Comparison of ENCODE assay signal across 25 cellular contexts in genomic region chr12:2338381-2338780, GRCh38.
A peak's percentile ranks its signal among the peaks of the same experiment; 100 is the strongest.
DNase-seq lines count a peak whose midpoint lies in the region; ATAC-seq and TF ChIP-seq lines count a peak whose summit lies in the region.
"Had no signal": no experiment of that assay in that cellular context is flagged by ENCODE, and none has a peak within 500 bp of the region (broad histone marks: within the 10 kb centered on the region; RNA-seq: fewer than 3 reads in every experiment).

No MANE protein-coding gene starts in this region.

- H2AFZ ChIP-seq in SK-N-SH (ENCODE audit: low read depth): no peak overlapping the region

- H4K20me1 ChIP-seq in SK-N-SH (ENCODE audit: insufficient read depth): no peaks in the 10 kb centered on the region

- H3K27ac ChIP-seq in SK-N-SH (ENCODE audit: low read depth in 2 of 2, low read length in 1 of 2) (peak overlapping the region in 1 of 2 experiments; percentile 98; a peak in 1 of 4 replicates), VCaP (peak overlapping the region; percentile 99), muscle layer of duodenum (ENCODE audit: low read length) (peak overlapping the region; percentile 88), tibial artery (peak overlapping the region; percentile 88 to 90), psoas muscle (no peak overlapping the region)
- H3K27ac ChIP-seq: 22Rv1, colonic mucosa, SJCRH30 had no signal

- POLR2A ChIA-PET in SK-N-SH (lab: Yijun Ruan, JAX): no interaction called here

- no peaks in the 10 kb centered on the region for H3K36me3 ChIP-seq in SK-N-SH (replicated peaks in 1 of 2; ENCODE audit: control insufficient read depth in 1 of 2, insufficient read depth in 2 of 2, low read length in 1 of 2)
- H3K36me3 ChIP-seq in muscle layer of duodenum (ENCODE audit: control insufficient read depth in 1 of 2, insufficient read depth in 2 of 2, low read length in 2 of 2): no peaks in the 10 kb centered on the region
- H3K36me3 ChIP-seq in tibial artery: no peaks in the 10 kb centered on the region
- H3K36me3 ChIP-seq in H7 (replicated peaks; ENCODE audit: control insufficient read depth, insufficient read depth, low read length): no peaks in the 10 kb centered on the region
- no peaks in the 10 kb centered on the region for H3K36me3 ChIP-seq in psoas muscle (ENCODE audit: insufficient read depth in 1 of 2, low read depth in 1 of 2)
- H3K36me3 ChIP-seq: breast epithelium, colonic mucosa, SJCRH30 had no signal

- ATAC-seq in SK-N-SH treated with all-trans-retinoic acid at 6 μM for 48 hours: no peak
- no peak for ATAC-seq in psoas muscle
- ATAC-seq: effector memory CD8-positive, alpha-beta T cell; Panc1 had no signal

- no peak for TF ChIP-seq EP300 in SK-N-SH (IDR thresholded peaks at IDR 0.05; ENCODE audit: borderline replicate concordance in 1 of 2, low read depth in 1 of 2, low read length in 1 of 2)

- H3K4me3 ChIP-seq in SK-N-SH (ENCODE audit: low read depth in 2 of 2, low read length in 1 of 2) (no peak overlapping the region), muscle layer of duodenum (ENCODE audit: low read depth in 1 of 2, low read length in 2 of 2) (no peak overlapping the region), tibial artery (no peak overlapping the region), H7 (ENCODE audit: insufficient read depth, low read depth, low read length) (no peak overlapping the region), psoas muscle (no peak overlapping the region)
- H3K4me3 ChIP-seq: breast epithelium, colonic mucosa, SJCRH30 had no signal

- H3K9me3 ChIP-seq in SK-N-SH (no peaks in the 10 kb centered on the region), muscle layer of duodenum (ENCODE audit: control insufficient read depth in 1 of 2, low read length in 2 of 2) (no peaks in the 10 kb centered on the region), tibial artery (no peaks in the 10 kb centered on the region), psoas muscle (no peaks in the 10 kb centered on the region)
- H3K9me3 ChIP-seq: breast epithelium, colonic mucosa, SJCRH30 had no signal

- peaks cover 36% of the 10 kb centered on the region for H3F3A ChIP-seq in SK-N-SH (replicated peaks; ENCODE audit: insufficient read depth)

- no peak overlapping the region for H3K9ac ChIP-seq in SK-N-SH

- no peaks in the 10 kb centered on the region for H3K27me3 ChIP-seq in SK-N-SH (ENCODE audit: insufficient read depth)
- H3K27me3 ChIP-seq in muscle layer of duodenum (ENCODE audit: low read depth, low read length): no peaks in the 10 kb centered on the region
- no peaks in the 10 kb centered on the region for H3K27me3 ChIP-seq in tibial artery
- no peaks in the 10 kb centered on the region for H3K27me3 ChIP-seq in H7 (ENCODE audit: control insufficient read depth, insufficient read depth, low read length)
- H3K27me3 ChIP-seq in psoas muscle (ENCODE audit: insufficient read depth in 3 of 3, low read length in 2 of 3): no peaks in the 10 kb centered on the region
- H3K27me3 ChIP-seq: breast epithelium, colonic mucosa had no signal

- no peaks in the 10 kb centered on the region for H3K9me2 ChIP-seq in SK-N-SH

- 0 out of 2 replicates have a peak, but pooled peaks cover 2% of the 10 kb centered on the region for H3K79me2 ChIP-seq in SK-N-SH (ENCODE audit: insufficient read depth)

- TF ChIP-seq CTCF in SK-N-SH (IDR thresholded peaks at IDR 0.05): no peak
- TF ChIP-seq CTCF in VCaP (conservative IDR thresholded peaks at IDR 0.05): no peak
- TF ChIP-seq CTCF in tibial artery (IDR thresholded peaks at IDR 0.05): no peak
- TF ChIP-seq CTCF in psoas muscle (IDR thresholded peaks at IDR 0.05): no peak

- TF ChIP-seq RAD21 in SK-N-SH (IDR thresholded peaks at IDR 0.05; ENCODE audit: low read length): no peak

- peaks cover 35 to 45% of the 10 kb centered on the region in 2 experiments for H3K4me1 ChIP-seq in SK-N-SH (ENCODE audit: control insufficient read depth in 1 of 2, insufficient read depth in 2 of 2, low read depth in 1 of 2, low read length in 1 of 2)
- peaks cover 8 to 13% of the 10 kb centered on the region in 2 donors for H3K4me1 ChIP-seq in muscle layer of duodenum (ENCODE audit: control insufficient read depth in 1 of 2, insufficient read depth in 2 of 2, low read length in 2 of 2)
- peaks cover 0 to 99% (median 61%) of the 10 kb centered on the region in 4 donors for H3K4me1 ChIP-seq in tibial artery
- H3K4me1 ChIP-seq in psoas muscle: peaks cover 60% of the 10 kb centered on the region
- H3K4me1 ChIP-seq: breast epithelium, colonic mucosa had no signal

- DNase-seq in SK-N-SH (no peak), tibial artery (no peak), AG20443 (ENCODE audit: low spot score) (no peak), H7 (no peak), psoas muscle (no peak)
- DNase-seq: activated CD4-positive, alpha-beta T cell treated with anti-CD3 and anti-CD28 coated beads for 1 hour; activated naive CD4-positive, alpha-beta T cell treated with Interleukin-2 at 50 U/mL for 16 hours; activated T-cell treated with anti-CD3 and anti-CD28 coated beads, Interleukin-2, amount 50 U/mL, for 1 hour; colonic mucosa; DMS79 treated with DMSO at 0.1 percent for 48 hours; effector memory CD8-positive, alpha-beta T cell; KG1; kidney; naive B cell; NCI-H146; nucleus accumbens; SJCRH30; stimulated activated CD4-positive, alpha-beta T cell treated with anti-CD3 and anti-CD28 coated beads, Interleukin-4, amount 100 ng/mL, for 4 hours; stimulated activated naive CD4-positive, alpha-beta T cell treated with Interleukin-2 at 50 U/mL for 16 hours had no signal

- 0 out of 2 replicates have a peak overlapping the region, but pooled peaks have one; percentile 17 for H3K4me2 ChIP-seq in SK-N-SH

- intact Hi-C loops in tibial artery (cut with DNase I; ENCODE audit: low total_unique reads): no loop called here
- intact Hi-C loops in psoas muscle (cut with DNase I): no loop called here

- 88% methylated on average over 5 of the region's 5 CpGs for WGBS in SK-N-SH (ENCODE audit: low lambda C conversion rate)
- 74 to 81% (median 75%) methylated on average over 5 of the region's 5 CpGs for WGBS in psoas muscle, 3 donors

- CTCF ChIA-PET in SK-N-SH (lab: Yijun Ruan, JAX): interaction anchor here (1.1 kb wide), 1 partner anchor 245 kb away, joined by 3 read pairs; no protein-coding TSS in a partner anchor

TF ChIP-seq in SK-N-SH, 30 proteins besides CTCF, POLR2A, EP300 and RAD21 (continues in another document):
- TF ChIP-seq TEAD4 (IDR thresholded peaks at IDR 0.05; ENCODE audit: borderline replicate concordance, insufficient read depth) (no peak), NRF1 (IDR thresholded peaks at IDR 0.05; ENCODE audit: low read depth, low read length) (no peak), JUND (IDR thresholded peaks at IDR 0.05) (no peak), FOXM1 (IDR thresholded peaks at IDR 0.05; ENCODE audit: low read depth) (no peak), USF1 (IDR thresholded peaks at IDR 0.05; ENCODE audit: borderline replicate concordance, low read depth) (no peak), NFIC (IDR thresholded peaks at IDR 0.05; ENCODE audit: borderline replicate concordance) (no peak), RXRA (IDR thresholded peaks at IDR 0.05; ENCODE audit: borderline replicate concordance, low read depth) (no peak), IRF3 (IDR thresholded peaks at IDR 0.05; ENCODE audit: low read depth, low read length) (no peak), CHD2 (IDR thresholded peaks at IDR 0.05; ENCODE audit: low read length, partially characterized antibody) (no peak)

TF ChIP-seq in SK-N-SH treated with all-trans-retinoic acid at 6 μM for 48 hours, 23 proteins besides CTCF, POLR2A, EP300 and RAD21 (continues in another document):
- no peak for TF ChIP-seq ARNTL (CRISPR knock-in tag; IDR thresholded peaks at IDR 0.05; ENCODE audit: borderline replicate concordance, low read depth)
- no peak for TF ChIP-seq PPARA (CRISPR knock-in tag; IDR thresholded peaks at IDR 0.05; ENCODE audit: borderline replicate concordance)
- TF ChIP-seq TOX (CRISPR knock-in tag; IDR thresholded peaks at IDR 0.05; ENCODE audit: borderline replicate concordance): no peak
- TF ChIP-seq CSRNP3 (CRISPR knock-in tag; IDR thresholded peaks at IDR 0.05): no peak
- no peak for TF ChIP-seq CREB5 (CRISPR knock-in tag; IDR thresholded peaks at IDR 0.05; ENCODE audit: low read depth)
- TF ChIP-seq ESRRG (CRISPR knock-in tag; IDR thresholded peaks at IDR 0.05): no peak
